In genomic region chr15:52227456-52227855, GRCh38 we compare ENCODE assay signal across 8 cellular contexts. TPM values are rescaled to one million over a fixed set of nuclear protein-coding genes. Genes with fewer than 3 reads are reported as not detected.
A peak's percentile ranks its signal among the peaks of the same experiment; 100 is the strongest.
DNase-seq lines count a peak whose midpoint lies in the region; ATAC-seq and TF ChIP-seq lines count a peak whose summit lies in the region.

No MANE protein-coding gene starts in this region.

- TF ChIP-seq RAD21 in Ishikawa (IDR thresholded peaks at IDR 0.05; ENCODE audit: low read depth): peak; percentile 43; the same call in 1 of the 2 replicates

- in situ Hi-C loops in Panc1 (cut with HindIII; ENCODE audit: low pct_unique_long_range_greater_than_20kb, low sequenced_read_pairs): no loop called here

- TF ChIP-seq POLR2A in tibial nerve (IDR thresholded peaks at IDR 0.05): no peak

- H3K27me3 ChIP-seq in Panc1 (ENCODE audit: control insufficient read depth, insufficient read depth, low read length) (no peaks in the 10 kb centered on the region), tibial nerve (no peaks in the 10 kb centered on the region)

- H3K27ac ChIP-seq in Panc1 (ENCODE audit: low read length) (no peak overlapping the region), tibial nerve (no peak overlapping the region)

- TF ChIP-seq CTCF in Panc1 (IDR thresholded peaks at IDR 0.05): peak; percentile 91
- peak; percentile 57 to 84 (median 73) for TF ChIP-seq CTCF in tibial nerve (IDR thresholded peaks at IDR 0.05)

- no peaks in the 10 kb centered on the region for H3K9me3 ChIP-seq in Panc1 (ENCODE audit: control insufficient read depth, insufficient read depth, low read depth, low read length)
- no peaks in the 10 kb centered on the region for H3K9me3 ChIP-seq in tibial nerve

- DNase-seq in GDM1 (lab: John Stamatoyannopoulos, UW) (peak; percentile 77), Panc1 (ENCODE audit: low read depth, low spot score) (peak; percentile 88), fibroblast of the conjunctiva (ENCODE audit: low read depth) (peak; percentile 86), occipital lobe (lab: John Stamatoyannopoulos, UW) (peak; percentile 12), tibial nerve (ENCODE audit: low spot score in 2 of 2) (peak; percentile 34 to 71)
- DNase-seq in activated T-cell treated with anti-CD3 and anti-CD28 coated beads, Interleukin-2, amount 50 U/mL, for 48 hours: peak; percentile 71 to 74

- intact Hi-C loops in Panc1 (cut with micrococcal nuclease; ENCODE audit: unreplicated experiment): no loop called here

- WGBS in tibial nerve, 2 donors: 34 to 35% methylated on average over 4 to 5 of the region's 5 CpGs

- ATAC-seq in GM21737 (IDR thresholded peaks at IDR 0.05; ENCODE audit: unreplicated experiment) (peak; percentile 79), Panc1 (peak; percentile 98)

- no TSS peak for BruUV-seq in Panc1 (replicated peaks; lab: Mats Ljungman, UMichigan)

- no peaks in the 10 kb centered on the region for H3K4me1 ChIP-seq in Panc1 (ENCODE audit: control insufficient read depth, insufficient read depth, low read length)
- H3K4me1 ChIP-seq in tibial nerve: no peaks in the 10 kb centered on the region

- TF ChIP-seq EP300 in Ishikawa (IDR thresholded peaks at IDR 0.05; ENCODE audit: borderline replicate concordance) (no peak; the same call in 1 of the 2 replicates), tibial nerve (IDR thresholded peaks at IDR 0.05) (no peak)

- CTCF ChIA-PET in Panc1 (lab: Charles Lee): interaction anchor here (0.6 to 1.5 kb wide), 7 partner anchors 13 to 246 kb away, joined by 3 to 10 read pairs (median 6); no protein-coding TSS in a partner anchor

- POLR2A ChIA-PET in Panc1 (lab: Charles Lee): no interaction called here

- H3K36me3 ChIP-seq in Panc1 (ENCODE audit: control insufficient read depth, insufficient read depth, low read length): peaks cover 6% of the 10 kb centered on the region; the same call in 1 of the 2 replicates
- H3K36me3 ChIP-seq in tibial nerve: no peaks in the 10 kb centered on the region

- H3K4me3 ChIP-seq in Panc1 (ENCODE audit: low read depth in 2 of 2, low read length in 2 of 2): no peak overlapping the region
- no peak overlapping the region for H3K4me3 ChIP-seq in tibial nerve

TF ChIP-seq in Ishikawa, 13 proteins besides CTCF, POLR2A, EP300 and RAD21:
- TF ChIP-seq REST (IDR thresholded peaks at IDR 0.05; ENCODE audit: low read depth) (no peak), EGR1 (IDR thresholded peaks at IDR 0.05) (no peak), TCF12 (IDR thresholded peaks at IDR 0.05; ENCODE audit: low read depth) (no peak), CREB1 (IDR thresholded peaks at IDR 0.05; ENCODE audit: low read depth) (no peak), ZBTB7A (IDR thresholded peaks at IDR 0.05; ENCODE audit: low read depth) (no peak), CEBPB (IDR thresholded peaks at IDR 0.05) (no peak), MAX (IDR thresholded peaks at IDR 0.05) (0 out of 2 replicates have a peak, but pooled peaks have one; percentile 15), TAF1 (IDR thresholded peaks at IDR 0.05; ENCODE audit: low read depth) (no peak), TEAD4 (IDR thresholded peaks at IDR 0.05) (peak; percentile 20; the same call in 1 of the 2 replicates), NFIC (IDR thresholded peaks at IDR 0.05) (no peak), YY1 (IDR thresholded peaks at IDR 0.05; ENCODE audit: low read depth) (no peak), FOXM1 (IDR thresholded peaks at IDR 0.05; ENCODE audit: borderline replicate concordance, low read depth) (no peak)
- TF ChIP-seq, protein P1, sequence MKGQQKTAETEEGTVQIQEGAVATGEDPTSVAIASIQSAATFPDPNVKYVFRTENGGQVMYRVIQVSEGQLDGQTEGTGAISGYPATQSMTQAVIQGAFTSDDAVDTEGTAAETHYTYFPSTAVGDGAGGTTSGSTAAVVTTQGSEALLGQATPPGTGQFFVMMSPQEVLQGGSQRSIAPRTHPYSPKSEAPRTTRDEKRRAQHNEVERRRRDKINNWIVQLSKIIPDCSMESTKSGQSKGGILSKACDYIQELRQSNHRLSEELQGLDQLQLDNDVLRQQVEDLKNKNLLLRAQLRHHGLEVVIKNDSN (IDR thresholded peaks at IDR 0.05): peak; percentile 52
TF ChIP-seq in Ishikawa: peak in this region for 3.

RNA-seq across cellular contexts. Expression of gene GNB5, which starts 36.3 kb away (rescaled TPM):
- total RNA-seq in Panc1 (2021; ENCODE audit: unreplicated experiment) (58.7 TPM), occipital lobe (50.2 TPM), tibial nerve (10 to 100 TPM in 3 of 4 donors, 1 to 10 TPM in 1; 5.5 to 24.1 (median 16.4) TPM)
- 93.5 TPM for polyA plus RNA-seq in Panc1 (2012; ENCODE audit: insufficient read length)

Comparison
In these comparisons a context has a peak if more than half of its experiments do, and no peak if none do; other contexts are left out.
1. DNase-seq: peak in every context shown above with its lines; median percentile 88 in Panc1; 86 in fibroblast of the conjunctiva; 77 in GDM1; 72 in activated T-cell treated with anti-CD3 and anti-CD28 coated beads, Interleukin-2, amount 50 U/mL, for 48 hours; 52 in tibial nerve; 12 in occipital lobe.